ENCODE assay signal across 8 cellular contexts in genomic region chr1:155254714-155255242, GRCh38. TPM values are rescaled to one million over a fixed set of nuclear protein-coding genes. Genes with fewer than 3 reads are reported as not detected.
DNase-seq lines count a peak whose midpoint lies in the region; ATAC-seq, FAIRE-seq and TF ChIP-seq lines count a peak whose summit lies in the region.

No MANE protein-coding gene starts in this region.

- H3K4me3 ChIP-seq in neuron (ENCODE audit: low read length) = peak overlapping the region; percentile 64

- H3K36me3 ChIP-seq in neuron (ENCODE audit: insufficient read depth, low read length) = peaks cover 15% of the 10 kb centered on the region

- H2AFZ ChIP-seq in neuron (ENCODE audit: low read depth, low read length) = peak overlapping the region; percentile 1

- H3K4me1 ChIP-seq in neuron (ENCODE audit: insufficient read depth, low read length) = peaks cover 22% of the 10 kb centered on the region

- CTCF ChIA-PET in RWPE1 (lab: Yijun Ruan, JAX) = interaction anchor here (0.8 to 1.6 kb wide), 2 partner anchors 48 to 69 kb away, joined by 4 to 5 read pairs; no protein-coding TSS in a partner anchor

- FAIRE-seq in GM19239 (lab: Jason Lieb, UNC) = no peak

- ATAC-seq in esophagus mucosa (peak; percentile 5), HG02840 (IDR thresholded peaks at IDR 0.05; ENCODE audit: low FRiP score, unreplicated experiment) (no peak)

- POLR2A ChIA-PET in RWPE1 (lab: Yijun Ruan, JAX; ENCODE audit: low non-redundant PET) = no interaction called here

- no peak for TF ChIP-seq CTCF in RWPE1 (conservative IDR thresholded peaks at IDR 0.05; ENCODE audit: low read depth)

- H3K27me3 ChIP-seq in neuron (ENCODE audit: insufficient read depth, low read length) = no peaks in the 10 kb centered on the region

- H3K9me3 ChIP-seq in neuron (ENCODE audit: low read length) = no peaks in the 10 kb centered on the region

- peak in 2 of 3 experiments; percentile 67 to 73 for DNase-seq in NCI-H1417 (lab: John Stamatoyannopoulos, UW)
- no peak for DNase-seq in NCI-H1417 treated with DMSO at 0.1 percent for 48 hours (lab: John Stamatoyannopoulos, UW)
- no peak for DNase-seq in RWPE1 (ENCODE audit: low spot score)
- DNase-seq in GM19239 (ENCODE audit: insufficient read length, low spot score) = no peak
- DNase-seq in H4 (ENCODE audit: low spot score) = no peak

- peak overlapping the region; percentile 92 for H3K27ac ChIP-seq in RWPE1

RNA-seq across cellular contexts. Expression of gene ENTREP3, which starts 0.5 kb away (rescaled TPM):
- 24.9 TPM for total RNA-seq in esophagus mucosa
- 5.7 and 11.0 TPM in 2 replicates for total RNA-seq in H4 (2014; rRNA removed; shearing (Covaris generic))

RNA-seq across cellular contexts. Expression of gene SCAMP3, which starts 7.4 kb away (rescaled TPM):
- 43.3 TPM for total RNA-seq in esophagus mucosa
- total RNA-seq in H4 (2014; rRNA removed; shearing (Covaris generic)) = 72.7 and 133 TPM in 2 replicates

RNA-seq across cellular contexts. Expression of gene CLK2, which starts 18.5 kb away (rescaled TPM):
- 16.9 TPM for total RNA-seq in esophagus mucosa
- total RNA-seq in H4 (2014; rRNA removed; shearing (Covaris generic)) = 13.7 and 14.6 TPM in 2 replicates

RNA-seq across cellular contexts. Expression of gene HCN3, which starts 22.5 kb away (rescaled TPM):
- 1.7 TPM for total RNA-seq in esophagus mucosa
- 0.52 TPM in 1 of 2 replicates, not detected in the other for total RNA-seq in H4 (2014; rRNA removed; shearing (Covaris generic))

RNA-seq across cellular contexts. Expression of gene MTX1, which starts 46.3 kb away (rescaled TPM):
- 36.5 TPM for total RNA-seq in esophagus mucosa
- 79.5 and 82.1 TPM in 2 replicates for total RNA-seq in H4 (2014; rRNA removed; shearing (Covaris generic))

Comparison
In these comparisons a context has a peak if more than half of its experiments do, and no peak if none do; other contexts are left out.
1. DNase-seq: peak in NCI-H1417 (2 of 3); none in NCI-H1417 treated with DMSO at 0.1 percent for 48 hours (single experiment), RWPE1 (single experiment), GM19239 (single experiment) and H4 (single experiment).